ENCODE assay signal across 8 cellular contexts in the genomic region with DNA sequence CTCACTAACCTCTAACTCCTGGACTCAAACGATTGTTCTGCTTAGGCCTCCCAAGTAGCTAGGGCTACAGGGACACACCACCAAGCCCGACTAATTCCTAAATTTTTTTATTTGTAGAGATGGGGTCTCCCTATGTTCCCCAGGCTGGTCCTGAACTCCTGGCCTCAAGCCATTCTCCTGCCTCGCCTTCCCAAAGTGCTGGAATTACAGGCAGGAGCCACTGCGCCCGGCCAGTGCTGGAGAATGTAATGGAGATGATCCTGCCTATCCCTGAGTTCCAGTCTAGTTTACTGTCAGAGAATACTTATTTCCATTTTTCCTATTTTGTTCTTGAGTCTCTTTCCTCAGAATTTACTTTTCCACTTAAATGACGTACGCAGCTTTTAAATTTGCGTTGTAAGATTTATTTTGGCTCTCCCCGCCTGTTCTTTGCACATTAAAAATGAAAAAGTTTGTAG. TPM values are rescaled to one million over a fixed set of nuclear protein-coding genes. Genes with fewer than 3 reads are reported as not detected.
DNase-seq lines count a peak whose midpoint lies in the region; ATAC-seq and TF ChIP-seq lines count a peak whose summit lies in the region.

Gene CHEK1, plus strand, starts transcription at position 408 of the 458 bp plus-strand sequence. CDS start 1,606 bp downstream, outside the sequence.

- TF ChIP-seq CTCF in kidney epithelial cell (IDR thresholded peaks at IDR 0.05; ENCODE audit: insufficient read depth, low read length, poor library complexity, severe bottlenecking) = no peak

- CTCF ChIA-PET in activated CD8-positive, alpha-beta memory T cell treated with anti-CD3 and anti-CD28 coated beads for 36 hours (lab: Charles Lee) = interaction anchor here (2.3 kb wide), 1 partner anchor 32 kb away, joined by 11 read pairs; the partner anchor contains the start of gene STT3A

- no peaks in the 10 kb centered on the region for H3K9me3 ChIP-seq in thymus (ENCODE audit: control insufficient read depth)

- H3K4me1 ChIP-seq in thymus (ENCODE audit: control insufficient read depth, insufficient read depth, low read length) = peaks cover 9% of the 10 kb centered on the region

- ATAC-seq in GM21423 (IDR thresholded peaks at IDR 0.05; ENCODE audit: unreplicated experiment) = no peak

- H3K27me3 ChIP-seq in kidney epithelial cell (ENCODE audit: control insufficient read depth, insufficient read depth, low read length) = no peaks in the 10 kb centered on the region
- no peaks in the 10 kb centered on the region for H3K27me3 ChIP-seq in thymus (ENCODE audit: control insufficient read depth, insufficient read depth)

- peak within 1 kb of the TSS; percentile 4 for H3K27ac ChIP-seq in adipose tissue (ENCODE audit: low read depth, low read length)
- H3K27ac ChIP-seq in thymus (ENCODE audit: low read depth) = peak within 1 kb of the TSS; percentile 96

- H3K36me3 ChIP-seq in kidney epithelial cell (ENCODE audit: control insufficient read depth, insufficient read depth, low read length) (no peaks in the 10 kb centered on the region), thymus (ENCODE audit: control insufficient read depth, insufficient read depth) (peaks cover 16% of the 10 kb centered on the region)

- H3K4me3 ChIP-seq in kidney epithelial cell (ENCODE audit: low read depth, low read length) (peak within 1 kb of the TSS; percentile 51), thymus (ENCODE audit: low read length) (peak within 1 kb of the TSS; percentile 56)

- 53 to 63% (median 62%) methylated on average over 9 of the region's 9 CpGs for WGBS in adipose tissue, 3 donors
- WGBS in thymus = 75% methylated on average over 9 of the region's 9 CpGs

- DNase-seq in activated CD8-positive, alpha-beta memory T cell treated with anti-CD3 and anti-CD28 coated beads, Interleukin-2, amount 50 U/mL, for 48 hours = no peak
- DNase-seq in kidney epithelial cell (ENCODE audit: low read depth) = no peak
- DNase-seq in dedifferentiated amniotic fluid mesenchymal stem cell (ENCODE audit: extremely low spot score) = no peak
- no peak for DNase-seq in anterior cingulate cortex (lab: John Stamatoyannopoulos, UW)

- POLR2A ChIA-PET in activated CD8-positive, alpha-beta memory T cell treated with anti-CD3 and anti-CD28 coated beads for 36 hours (lab: Charles Lee) = interaction anchor here (1.3 to 2.5 kb wide), 3 partner anchors 32 to 263 kb away, joined by 8 to 16 read pairs (median 13); partner anchors contain the start of genes EI24, HYLS1 and STT3A

RNA-seq across cellular contexts. Expression of gene CHEK1, which starts in this region (rescaled TPM):
- total RNA-seq in activated CD8-positive, alpha-beta memory T cell treated with anti-CD3 and anti-CD28 coated beads for 36 hours = 100 to 1,000 TPM; 149 to 152 TPM
- 1 to 10 TPM in 2 of 3 donors, under 1 TPM in 1; 0.91 to 2.5 (median 1.1) TPM for polyA plus RNA-seq in adipose tissue
- total RNA-seq in kidney epithelial cell = 17.5 and 19.3 TPM in 2 replicates
- polyA plus RNA-seq in thymus = 3.8 TPM
